ENCODE assay signal across 1 cellular context in genomic region chr7:50356945-50357268, GRCh38.
TF ChIP-seq lines count a peak whose summit lies in the region.

No MANE protein-coding gene starts in this region.

TF ChIP-seq in H1, 55 proteins besides CTCF, POLR2A, EP300 and RAD21:
- TF ChIP-seq CHD2 (IDR thresholded peaks at IDR 0.05; ENCODE audit: low read length) = no peak
- TF ChIP-seq KDM4A (IDR thresholded peaks at IDR 0.05; ENCODE audit: low read depth, low read length, severe bottlenecking) = no peak
- no peak for TF ChIP-seq CEBPB (IDR thresholded peaks at IDR 0.05; ENCODE audit: low read depth, low read length)
- no peak for TF ChIP-seq HDAC6 (IDR thresholded peaks at IDR 0.05; ENCODE audit: low read depth, low read length)
- no peak for TF ChIP-seq PHF8 (conservative IDR thresholded peaks at IDR 0.05; ENCODE audit: low read depth, low read length)
